Comparison of ENCODE assay signal across 19 cellular contexts in genomic region chr2:207848545-207848928, GRCh38.
DNase-seq lines count a peak whose midpoint lies in the region; ATAC-seq and TF ChIP-seq lines count a peak whose summit lies in the region.
"Had no signal": no experiment of that assay in that cellular context is flagged by ENCODE, and none has a peak within 500 bp of the region (broad histone marks: within the 10 kb centered on the region; RNA-seq: fewer than 3 reads in every experiment).

No MANE protein-coding gene starts in this region.

- H3K4me1 Mint-ChIP-seq in neural progenitor cell (peaks cover 6% of the 10 kb centered on the region), glutamatergic neuron (ENCODE audit: low read depth, unreplicated experiment) (peaks cover 5% of the 10 kb centered on the region)

- TF ChIP-seq EP300 in gastroesophageal sphincter (IDR thresholded peaks at IDR 0.05) = no peak

- no peaks in the 10 kb centered on the region for H3K36me3 ChIP-seq in PC-9 (ENCODE audit: low read depth)
- H3K36me3 ChIP-seq in gastroesophageal sphincter = no peaks in the 10 kb centered on the region
- no peaks in the 10 kb centered on the region for H3K36me3 ChIP-seq in neural progenitor cell
- H3K36me3 ChIP-seq: esophagus squamous epithelium had no signal

- peaks cover 26% of the 10 kb centered on the region for H3K4me1 ChIP-seq in PC-9 (replicated peaks; ENCODE audit: insufficient read depth)
- peaks cover 3 to 41% (median 6%) of the 10 kb centered on the region in 3 donors for H3K4me1 ChIP-seq in gastroesophageal sphincter
- H3K4me1 ChIP-seq in neural progenitor cell = peaks cover 42% of the 10 kb centered on the region

- H4K20me1 ChIP-seq in PC-9 (ENCODE audit: insufficient read depth) (no peaks in the 10 kb centered on the region), neural progenitor cell (ENCODE audit: low read depth) (no peaks in the 10 kb centered on the region)

- H3K4me2 ChIP-seq in PC-9 (peak overlapping the region; percentile 53), neural progenitor cell (peak overlapping the region; percentile 48)

- 86 to 91% methylated on average over 4 of the region's 4 CpGs for WGBS in gastroesophageal sphincter (ENCODE audit: low coverage in 1 of 2), 2 donors

- H3F3A ChIP-seq in PC-9 (ENCODE audit: insufficient read depth, low read depth) (peaks cover 20% of the 10 kb centered on the region; the same call in 1 of the 2 replicates), neural progenitor cell (ENCODE audit: low read depth) (peaks cover 48% of the 10 kb centered on the region)

- TF ChIP-seq CTCF in C4-2B (conservative IDR thresholded peaks at IDR 0.05) (no peak), PC-9 (conservative IDR thresholded peaks at IDR 0.05) (no peak), gastroesophageal sphincter (IDR thresholded peaks at IDR 0.05) (no peak), neural progenitor cell (IDR thresholded peaks at IDR 0.05) (no peak), glutamatergic neuron (IDR thresholded peaks at IDR 0.05; ENCODE audit: partially characterized antibody, unreplicated experiment) (no peak)

- H3K27me3 ChIP-seq in PC-9 (ENCODE audit: insufficient read depth, low read depth) (no peaks in the 10 kb centered on the region), gastroesophageal sphincter (no peaks in the 10 kb centered on the region), neural progenitor cell (no peaks in the 10 kb centered on the region)
- H3K27me3 ChIP-seq: esophagus squamous epithelium had no signal

- H3K27ac Mint-ChIP-seq in neural progenitor cell (no peak overlapping the region), glutamatergic neuron (ENCODE audit: unreplicated experiment) (no peak overlapping the region)
- H3K27ac Mint-ChIP-seq: activated naive CD8-positive, alpha-beta T cell treated with anti-CD3 and anti-CD28 coated beads, Interleukin-2, amount 10 ng/mL, durations not matched to agents 7 days and 5 days; activated T-helper 1 cell treated with anti-CD3 and anti-CD28 coated beads, Interleukin-12 subunit alpha, Interleukin-12 subunit beta, Interleukin-2, Interleukin-4 antibody, amounts not matched to agents 30 ng/mL and 10 ng/mL and 1 ng/mL, durations not matched to agents 14 hours and 24 hours and 36 hours had no signal

- H3K36me3 Mint-ChIP-seq in neural progenitor cell = no peaks in the 10 kb centered on the region
- no peaks in the 10 kb centered on the region for H3K36me3 Mint-ChIP-seq in glutamatergic neuron (ENCODE audit: unreplicated experiment)
- H3K36me3 Mint-ChIP-seq: activated naive CD8-positive, alpha-beta T cell treated with anti-CD3 and anti-CD28 coated beads, Interleukin-2, amount 10 ng/mL, durations not matched to agents 7 days and 5 days had no signal

- H2AFZ ChIP-seq in PC-9 = no peak overlapping the region
- no peak overlapping the region for H2AFZ ChIP-seq in neural progenitor cell (replicated peaks)

- H3K9me2 ChIP-seq in PC-9 (ENCODE audit: insufficient read depth) = no peaks in the 10 kb centered on the region

- POLR2A ChIA-PET in PC-9 (lab: Charles Lee; ENCODE audit: unreplicated experiment) = interaction anchor here (0.6 kb wide), 1 partner anchor 22 kb away, joined by 6 read pairs; no protein-coding TSS in a partner anchor

- no peaks in the 10 kb centered on the region for H3K9me3 Mint-ChIP-seq in neural progenitor cell
- H3K9me3 Mint-ChIP-seq in glutamatergic neuron (ENCODE audit: unreplicated experiment) = peaks cover 3% of the 10 kb centered on the region
- H3K9me3 Mint-ChIP-seq: activated naive CD8-positive, alpha-beta T cell treated with anti-CD3 and anti-CD28 coated beads, Interleukin-2, amount 10 ng/mL, durations not matched to agents 7 days and 5 days; activated T-helper 1 cell treated with anti-CD3 and anti-CD28 coated beads, Interleukin-12 subunit alpha, Interleukin-12 subunit beta, Interleukin-2, Interleukin-4 antibody, amounts not matched to agents 30 ng/mL and 10 ng/mL and 1 ng/mL, durations not matched to agents 14 hours and 24 hours and 36 hours; stimulated activated naive CD8-positive, alpha-beta T cell treated with anti-CD3 and anti-CD28 coated beads, Interleukin-15, amount 100 ng/mL, for 72 hours had no signal

- no peak overlapping the region for H3K9ac ChIP-seq in neural progenitor cell

- H3K4me3 ChIP-seq in PC-9 (no peak overlapping the region), gastroesophageal sphincter (no peak overlapping the region), neural progenitor cell (no peak overlapping the region)
- H3K4me3 ChIP-seq: esophagus squamous epithelium had no signal

- DNase-seq in PC-9 (no peak), neural progenitor cell (ENCODE audit: low spot score) (no peak), NCI-H128 (lab: John Stamatoyannopoulos, UW; ENCODE audit: unreplicated experiment) (no peak), glutamatergic neuron (no peak), NCI-H1092 treated with DMSO at 0.1 percent for 48 hours (lab: John Stamatoyannopoulos, UW) (no peak)
- DNase-seq: activated CD4-positive, CD25-positive, alpha-beta regulatory T cell; activated CD8-positive, alpha-beta memory T cell treated with anti-CD3 and anti-CD28 coated beads for 24 hours; activated naive CD8-positive, alpha-beta T cell treated with anti-CD3 and anti-CD28 coated beads, Interleukin-2, amount 10 ng/mL, durations not matched to agents 7 days and 5 days; esophagus squamous epithelium; head of caudate nucleus; mesenchymal stem cell; NCI-H526; nucleus accumbens; right cardiac atrium; stimulated activated naive CD8-positive, alpha-beta T cell treated with anti-CD3 and anti-CD28 coated beads, Interleukin-15, amount 100 ng/mL, for 72 hours had no signal

- H3K79me2 ChIP-seq in PC-9 (ENCODE audit: low read depth) = no peaks in the 10 kb centered on the region
- no peaks in the 10 kb centered on the region for H3K79me2 ChIP-seq in neural progenitor cell (ENCODE audit: low read depth)

- no peak for TF ChIP-seq POLR2A in gastroesophageal sphincter (IDR thresholded peaks at IDR 0.05)

- H3K27ac ChIP-seq in C4-2B (peak overlapping the region; percentile 78), PC-9 (peak overlapping the region; percentile 46; the same call in 1 of the 2 replicates), gastroesophageal sphincter (peak overlapping the region; percentile 53 to 78 (median 66)), neural progenitor cell (peak overlapping the region; percentile 83)

- peaks cover 4% of the 10 kb centered on the region for H3K27me3 Mint-ChIP-seq in neural progenitor cell (ENCODE audit: insufficient read depth, low read depth)
- H3K27me3 Mint-ChIP-seq in glutamatergic neuron (ENCODE audit: unreplicated experiment) = no peaks in the 10 kb centered on the region
- H3K27me3 Mint-ChIP-seq: activated naive CD8-positive, alpha-beta T cell treated with anti-CD3 and anti-CD28 coated beads, Interleukin-2, amount 10 ng/mL, durations not matched to agents 7 days and 5 days; stimulated activated naive CD8-positive, alpha-beta T cell treated with anti-CD3 and anti-CD28 coated beads, Interleukin-15, amount 100 ng/mL, for 72 hours had no signal

- intact Hi-C loops in PC-9 (cut with micrococcal nuclease; ENCODE audit: unreplicated experiment) = loop anchor here (5.0 kb wide), 2 partner anchors 56 to 184 kb away; no protein-coding TSS in a partner anchor

- H3K9me3 ChIP-seq in PC-9 (ENCODE audit: insufficient read depth, low read depth) (no peaks in the 10 kb centered on the region), gastroesophageal sphincter (no peaks in the 10 kb centered on the region), neural progenitor cell (ENCODE audit: low read depth) (no peaks in the 10 kb centered on the region)
- H3K9me3 ChIP-seq: esophagus squamous epithelium had no signal

- no TSS peak for BruUV-seq in PC-9 (replicated peaks; lab: Mats Ljungman, UMichigan)

- H3K4me3 Mint-ChIP-seq in neural progenitor cell (no peak overlapping the region), glutamatergic neuron (ENCODE audit: unreplicated experiment) (no peak overlapping the region)
- H3K4me3 Mint-ChIP-seq: activated naive CD8-positive, alpha-beta T cell treated with anti-CD3 and anti-CD28 coated beads, Interleukin-2, amount 10 ng/mL, durations not matched to agents 7 days and 5 days; activated T-helper 1 cell treated with anti-CD3 and anti-CD28 coated beads, Interleukin-12 subunit alpha, Interleukin-12 subunit beta, Interleukin-2, Interleukin-4 antibody, amounts not matched to agents 30 ng/mL and 10 ng/mL and 1 ng/mL, durations not matched to agents 14 hours and 24 hours and 36 hours; stimulated activated naive CD8-positive, alpha-beta T cell treated with anti-CD3 and anti-CD28 coated beads, Interleukin-15, amount 100 ng/mL, for 72 hours had no signal

- ATAC-seq in gastroesophageal sphincter = no peak
- ATAC-seq in GM21723 (IDR thresholded peaks at IDR 0.05; ENCODE audit: unreplicated experiment) = no peak
- ATAC-seq: stimulated activated naive CD8-positive, alpha-beta T cell treated with anti-CD3 and anti-CD28 coated beads, Interleukin-15, amount 100 ng/mL, for 72 hours had no signal

- CTCF ChIA-PET in PC-9 (lab: Charles Lee) = no interaction called here
